Comparison of ENCODE assay signal across 8 cellular contexts in the genomic region with DNA sequence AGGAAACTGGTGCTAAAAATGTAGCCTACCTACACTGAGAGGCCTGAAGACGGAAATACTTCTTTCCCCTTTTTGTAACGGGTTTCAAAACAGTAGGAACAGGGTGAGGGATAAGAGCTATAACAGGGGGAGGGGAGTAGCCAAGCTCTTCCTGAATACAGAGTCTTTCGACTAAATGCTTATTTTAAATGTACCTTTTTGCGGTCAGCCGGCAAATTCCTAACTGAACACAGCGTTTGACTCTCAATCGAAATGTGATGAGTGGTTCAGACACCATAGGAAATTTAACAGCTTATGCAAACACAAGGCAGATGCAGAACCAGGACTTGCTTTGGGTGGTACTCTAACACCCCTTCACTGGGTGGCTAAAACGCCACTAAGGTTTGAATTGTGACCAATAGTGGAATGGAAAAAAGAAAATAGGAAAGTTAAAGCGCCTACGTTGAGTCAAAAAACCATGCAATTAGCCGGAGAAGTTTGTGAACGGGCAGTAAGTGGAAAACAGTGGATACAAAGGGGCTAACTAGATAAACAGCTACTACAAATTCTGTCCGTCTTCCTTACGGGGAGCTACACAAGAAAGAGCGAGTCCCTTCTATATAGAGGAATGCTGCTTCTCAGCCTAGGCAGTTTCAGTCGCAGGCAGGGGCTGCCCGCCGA. TPM values are rescaled to one million over a fixed set of nuclear protein-coding genes. Genes with fewer than 3 reads are reported as not detected.
DNase-seq lines count a peak whose midpoint lies in the region; ATAC-seq, FAIRE-seq and TF ChIP-seq lines count a peak whose summit lies in the region.

No MANE protein-coding gene starts in this region.

- H3K27ac Mint-ChIP-seq in stimulated activated naive CD8-positive, alpha-beta T cell treated with anti-CD3 and anti-CD28 coated beads, Interleukin-15, Interleukin-2, amounts not matched to agents 100 ng/mL and 50 ng/mL, for 24 hours, result peak overlapping the region; percentile 89
- H3K27ac Mint-ChIP-seq in effector memory CD8-positive, alpha-beta T cell, result peak overlapping the region; percentile 47 to 55
- peak overlapping the region; percentile 53 to 97 (median 94) for H3K27ac Mint-ChIP-seq in nephron

- no peak for DNase-seq in stimulated activated naive CD8-positive, alpha-beta T cell treated with anti-CD3 and anti-CD28 coated beads, Interleukin-15, Interleukin-2, amounts not matched to agents 100 U/mL and 50 U/mL, for 24 hours
- DNase-seq in SJCRH30 (peak in 1 of 2 experiments; percentile 26), 8988T (no peak), GM12892 (ENCODE audit: insufficient read length) (no peak)
- DNase-seq in effector memory CD8-positive, alpha-beta T cell, result no peak

- peaks cover 6% of the 10 kb centered on the region for H3K27me3 Mint-ChIP-seq in stimulated activated naive CD8-positive, alpha-beta T cell treated with anti-CD3 and anti-CD28 coated beads, Interleukin-15, Interleukin-2, amounts not matched to agents 100 ng/mL and 50 ng/mL, for 24 hours
- no peaks in the 10 kb centered on the region for H3K27me3 Mint-ChIP-seq in effector memory CD8-positive, alpha-beta T cell
- no peaks in the 10 kb centered on the region for H3K27me3 Mint-ChIP-seq in nephron (ENCODE audit: low read depth)

- H3K4me3 Mint-ChIP-seq in stimulated activated naive CD8-positive, alpha-beta T cell treated with anti-CD3 and anti-CD28 coated beads, Interleukin-15, Interleukin-2, amounts not matched to agents 100 ng/mL and 50 ng/mL, for 24 hours, result peak overlapping the region; percentile 92
- H3K4me3 Mint-ChIP-seq in effector memory CD8-positive, alpha-beta T cell, result peak overlapping the region; percentile 81 to 84
- H3K4me3 Mint-ChIP-seq in nephron, result peak overlapping the region; percentile 90 to 95 (median 90)

- no peak for TF ChIP-seq POLR2A in GM12892 (IDR thresholded peaks at IDR 0.05; ENCODE audit: low read depth, low read length)

- H3K4me3 ChIP-seq in SJCRH30, result peak overlapping the region; percentile 98

- peaks cover 49% of the 10 kb centered on the region for H3K4me1 Mint-ChIP-seq in stimulated activated naive CD8-positive, alpha-beta T cell treated with anti-CD3 and anti-CD28 coated beads, Interleukin-15, Interleukin-2, amounts not matched to agents 100 ng/mL and 50 ng/mL, for 24 hours (ENCODE audit: low read depth)
- H3K4me1 Mint-ChIP-seq in effector memory CD8-positive, alpha-beta T cell (ENCODE audit: low read depth in 2 of 2), result peaks cover 34 to 54% of the 10 kb centered on the region in 2 donors
- peaks cover 48% of the 10 kb centered on the region for H3K4me1 Mint-ChIP-seq in nephron

- ATAC-seq in stimulated activated naive CD8-positive, alpha-beta T cell treated with anti-CD3 and anti-CD28 coated beads, Interleukin-15, Interleukin-2, amounts not matched to agents 100 U/mL and 50 U/mL, for 24 hours, result no peak
- no peak for ATAC-seq in effector memory CD8-positive, alpha-beta T cell (replicated peaks)
- no peak for ATAC-seq in HG03175 (IDR thresholded peaks at IDR 0.05; ENCODE audit: unreplicated experiment)

- no peaks in the 10 kb centered on the region; the same call in 1 of the 2 replicates for H3K36me3 ChIP-seq in SJCRH30

- TF ChIP-seq CTCF in nephron (IDR thresholded peaks at IDR 0.05; ENCODE audit: unreplicated experiment in 3 of 3), result no peak

- 0 out of 2 replicates have a peak, but pooled peaks cover 5% of the 10 kb centered on the region for H3K4me1 ChIP-seq in SJCRH30

- no peaks in the 10 kb centered on the region for H3K9me3 ChIP-seq in SJCRH30 (replicated peaks)

- no peak for FAIRE-seq in GM12892 (lab: Jason Lieb, UNC)

- no peaks in the 10 kb centered on the region for H3K27me3 ChIP-seq in SJCRH30

- peaks cover 19% of the 10 kb centered on the region for H3K36me3 Mint-ChIP-seq in stimulated activated naive CD8-positive, alpha-beta T cell treated with anti-CD3 and anti-CD28 coated beads, Interleukin-15, Interleukin-2, amounts not matched to agents 100 ng/mL and 50 ng/mL, for 24 hours (ENCODE audit: low read depth)
- peaks cover 3% of the 10 kb centered on the region for H3K36me3 Mint-ChIP-seq in effector memory CD8-positive, alpha-beta T cell (ENCODE audit: insufficient read depth)
- H3K36me3 Mint-ChIP-seq in nephron (ENCODE audit: low read depth), result peaks cover 5% of the 10 kb centered on the region

- H3K27ac ChIP-seq in SJCRH30, result peak overlapping the region; percentile 4; the same call in 1 of the 2 replicates

- no peaks in the 10 kb centered on the region for H3K9me3 Mint-ChIP-seq in stimulated activated naive CD8-positive, alpha-beta T cell treated with anti-CD3 and anti-CD28 coated beads, Interleukin-15, Interleukin-2, amounts not matched to agents 100 ng/mL and 50 ng/mL, for 24 hours
- no peaks in the 10 kb centered on the region for H3K9me3 Mint-ChIP-seq in effector memory CD8-positive, alpha-beta T cell
- H3K9me3 Mint-ChIP-seq in nephron, result no peaks in the 10 kb centered on the region

RNA-seq across cellular contexts. Expression of a gene that starts 1.7 kb away (rescaled TPM):
- 23.8 and 26.7 TPM in 2 replicates for total RNA-seq in SJCRH30 (2014; rRNA removed; shearing (Covaris generic))
- polyA plus RNA-seq in GM12892 (2012; ENCODE audit: missing spikeins), result 28.9 TPM
